Comparison of ENCODE assay signal across 25 cellular contexts in the genomic region with DNA sequence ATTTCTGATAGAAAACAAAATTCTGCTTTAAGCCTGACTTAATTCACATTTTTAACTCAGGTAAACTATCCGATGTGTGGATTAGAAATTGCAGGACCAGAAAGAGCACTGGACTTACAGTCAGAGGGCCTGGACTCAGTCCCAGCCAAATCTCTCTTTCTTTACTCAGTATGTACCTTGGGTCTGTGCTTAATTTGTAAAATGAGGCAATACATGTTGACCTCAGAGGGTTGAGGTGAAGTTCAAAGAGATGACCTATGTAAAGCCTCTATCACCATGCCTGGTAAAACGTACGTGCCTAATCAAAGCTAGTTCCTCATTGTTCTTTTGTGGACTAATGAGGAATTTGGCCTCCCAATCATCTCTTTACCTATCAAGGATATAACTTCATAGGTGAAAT. TPM values are rescaled to one million over a fixed set of nuclear protein-coding genes. Genes with fewer than 3 reads are reported as not detected.
DNase-seq lines count a peak whose midpoint lies in the region; ATAC-seq and TF ChIP-seq lines count a peak whose summit lies in the region.
"Had no signal": no experiment of that assay in that cellular context is flagged by ENCODE, and none has a peak within 500 bp of the region (broad histone marks: within the 10 kb centered on the region; RNA-seq: fewer than 3 reads in every experiment).

No MANE protein-coding gene starts in this region.

- H3K9me2 ChIP-seq in GM23338 (ENCODE audit: insufficient read depth), result no peaks in the 10 kb centered on the region

- H3K9me3 ChIP-seq in spleen, result no peaks in the 10 kb centered on the region
- H3K9me3 ChIP-seq: MG63, pancreas had no signal

- H3K4me1 ChIP-seq in GM23338 (ENCODE audit: insufficient read depth) (no peaks in the 10 kb centered on the region), spleen (peaks cover 2 to 85% (median 66%) of the 10 kb centered on the region in 6 donors)
- H3K4me1 ChIP-seq: pancreas had no signal

- ATAC-seq in GM23338 (no peak), HG02588 (IDR thresholded peaks at IDR 0.05; ENCODE audit: unreplicated experiment) (no peak)
- ATAC-seq: left ventricle myocardium superior, pancreas had no signal

- peak overlapping the region; percentile 95 for H3K27ac Mint-ChIP-seq in activated naive CD4-positive, alpha-beta T cell treated with anti-CD3 and anti-CD28 coated beads for 36 hours
- no peak overlapping the region for H3K27ac Mint-ChIP-seq in GM23338
- H3K27ac Mint-ChIP-seq in activated naive CD8-positive, alpha-beta T cell, result peak overlapping the region; percentile 55

- H3K27ac ChIP-seq in GM23338 (ENCODE audit: low read depth), result no peak overlapping the region
- H3K27ac ChIP-seq in spleen, result peak overlapping the region in 6 of 8 donors; percentile 45 to 93 (median 65)
- H3K27ac ChIP-seq in dorsolateral prefrontal cortex, result no peak overlapping the region
- H3K27ac ChIP-seq: pancreas, PC-9 had no signal

- no peaks in the 10 kb centered on the region for H3F3A ChIP-seq in GM23338 (replicated peaks; ENCODE audit: low read depth)

- TF ChIP-seq CTCF in GM23338 (conservative IDR thresholded peaks at IDR 0.05; ENCODE audit: low read depth in 2 of 2) (no peak), spleen (IDR thresholded peaks at IDR 0.05 in 8 of 11, conservative IDR thresholded peaks at IDR 0.05 in 3 of 11) (no peak), dorsolateral prefrontal cortex (IDR thresholded peaks at IDR 0.05 in 54 of 56, conservative IDR thresholded peaks at IDR 0.05 in 2 of 56; ENCODE audit: low read depth in 1 of 56, partially characterized antibody in 56 of 56) (no peak)

- no peak for TF ChIP-seq POLR2A in spleen (IDR thresholded peaks at IDR 0.05)

- no peak overlapping the region for H3K4me3 ChIP-seq in GM23338
- peak overlapping the region in 1 of 8 donors; percentile 19 for H3K4me3 ChIP-seq in spleen
- no peak overlapping the region for H3K4me3 ChIP-seq in dorsolateral prefrontal cortex
- H3K4me3 ChIP-seq: MG63, pancreas, PC-9 had no signal

- H3K36me3 ChIP-seq in GM23338 (ENCODE audit: insufficient read depth) (no peaks in the 10 kb centered on the region), spleen (no peaks in the 10 kb centered on the region)
- H3K36me3 ChIP-seq: MG63, pancreas had no signal

- H3K27me3 ChIP-seq in GM23338 (ENCODE audit: insufficient read depth), result no peaks in the 10 kb centered on the region
- H3K27me3 ChIP-seq in spleen (replicated peaks in 1 of 7), result no peaks in the 10 kb centered on the region
- no peaks in the 10 kb centered on the region for H3K27me3 ChIP-seq in dorsolateral prefrontal cortex
- H3K27me3 ChIP-seq: MG63, pancreas had no signal

- peaks cover 4% of the 10 kb centered on the region for H3K9me3 Mint-ChIP-seq in activated naive CD4-positive, alpha-beta T cell treated with anti-CD3 and anti-CD28 coated beads for 36 hours
- no peaks in the 10 kb centered on the region for H3K9me3 Mint-ChIP-seq in GM23338
- H3K9me3 Mint-ChIP-seq in activated naive CD8-positive, alpha-beta T cell (ENCODE audit: low read depth), result no peaks in the 10 kb centered on the region
- H3K9me3 Mint-ChIP-seq: CD4-positive, CD25-positive, alpha-beta regulatory T cell; nephron had no signal

- peaks cover 43% of the 10 kb centered on the region for H3K4me1 Mint-ChIP-seq in activated naive CD4-positive, alpha-beta T cell treated with anti-CD3 and anti-CD28 coated beads for 36 hours (ENCODE audit: low read depth)
- H3K4me1 Mint-ChIP-seq in GM23338, result peaks cover 3% of the 10 kb centered on the region; the same call in 1 of the 3 replicates
- H3K4me1 Mint-ChIP-seq in activated naive CD8-positive, alpha-beta T cell (ENCODE audit: low read depth), result peaks cover 37% of the 10 kb centered on the region

- WGBS in spleen, 5 donors, result 59 to 83% (median 79%) methylated on average over 3 of the region's 3 CpGs

- no peak for DNase-seq in activated naive CD4-positive, alpha-beta T cell treated with anti-CD3 and anti-CD28 coated beads for 36 hours
- DNase-seq in activated naive CD4-positive, alpha-beta T cell treated with anti-CD3 and anti-CD28 coated beads, Interleukin-2, amount 50 U/mL, for 16 hours, result no peak
- DNase-seq in GM23338 (ENCODE audit: low spot score) (no peak), spleen (no peak), T-helper 9 cell (no peak), dorsolateral prefrontal cortex (no peak)
- DNase-seq: activated CD4-positive, CD25-positive, alpha-beta regulatory T cell; activated effector memory CD4-positive, alpha-beta T cell treated with anti-CD3 and anti-CD28 coated beads, Interleukin-2, amount 50 U/mL, for 16 hours; central memory CD4-positive, alpha-beta T cell; dermis blood vessel endothelial cell; DMS 273 treated with DMSO at 0.1 percent for 48 hours; GOT3; left ventricle myocardium superior; MG63; NCI-H1436; pancreas; PC-9; SHP77; stimulated activated CD4-positive, alpha-beta T cell treated with anti-CD3 and anti-CD28 coated beads, Interleukin-12 subunit alpha, Interleukin-12 subunit beta, amount 100 ng/mL, for 4 hours; stimulated activated naive CD4-positive, alpha-beta T cell treated with Interleukin-2 at 50 U/mL for 16 hours had no signal

- H3K36me3 Mint-ChIP-seq in activated naive CD4-positive, alpha-beta T cell treated with anti-CD3 and anti-CD28 coated beads for 36 hours (ENCODE audit: low read depth), result peaks cover 16% of the 10 kb centered on the region
- H3K36me3 Mint-ChIP-seq in GM23338 (ENCODE audit: low read depth), result no peaks in the 10 kb centered on the region
- H3K36me3 Mint-ChIP-seq in activated naive CD8-positive, alpha-beta T cell, result peaks cover 13% of the 10 kb centered on the region
- H3K36me3 Mint-ChIP-seq: CD4-positive, CD25-positive, alpha-beta regulatory T cell had no signal

- H2AFZ ChIP-seq in GM23338, result peak overlapping the region; percentile 72; the same call in 1 of the 2 replicates
- H2AFZ ChIP-seq: PC-9 had no signal

- no peaks in the 10 kb centered on the region for H3K27me3 Mint-ChIP-seq in activated naive CD4-positive, alpha-beta T cell treated with anti-CD3 and anti-CD28 coated beads for 36 hours (ENCODE audit: low read depth)
- H3K27me3 Mint-ChIP-seq in GM23338 (ENCODE audit: insufficient read depth, low read depth, poor library complexity), result peaks cover under 1% of the 10 kb centered on the region
- no peaks in the 10 kb centered on the region for H3K27me3 Mint-ChIP-seq in activated naive CD8-positive, alpha-beta T cell
- H3K27me3 Mint-ChIP-seq: CD4-positive, CD25-positive, alpha-beta regulatory T cell had no signal

- no peaks in the 10 kb centered on the region for H4K20me1 ChIP-seq in GM23338 (replicated peaks; ENCODE audit: insufficient read depth)

- H3K4me3 Mint-ChIP-seq in activated naive CD4-positive, alpha-beta T cell treated with anti-CD3 and anti-CD28 coated beads for 36 hours, result peak overlapping the region; percentile 38
- no peak overlapping the region for H3K4me3 Mint-ChIP-seq in GM23338
- H3K4me3 Mint-ChIP-seq in activated naive CD8-positive, alpha-beta T cell, result peak overlapping the region; percentile 39
- H3K4me3 Mint-ChIP-seq: nephron had no signal

- no peaks in the 10 kb centered on the region for H3K79me2 ChIP-seq in GM23338 (replicated peaks; ENCODE audit: insufficient read depth)

- intact Hi-C loops in activated naive CD4-positive, alpha-beta T cell treated with anti-CD3 and anti-CD28 coated beads for 36 hours (cut with micrococcal nuclease), result loop anchor here (1.0 to 5.0 kb wide), 2 partner anchors 1029 to 1320 kb away; a partner anchor contains a TSS
- intact Hi-C loops in spleen (cut with DNase I; ENCODE audit: low total_unique reads), result no loop called here
- intact Hi-C loops in dorsolateral prefrontal cortex (cut with DNase I), result no loop called here

- H3K4me2 ChIP-seq in GM23338, result no peak overlapping the region
- H3K4me2 ChIP-seq: PC-9 had no signal

- CTCF ChIA-PET in activated naive CD4-positive, alpha-beta T cell treated with anti-CD3 and anti-CD28 coated beads for 36 hours (lab: Charles Lee), result interaction anchor here (1.0 kb wide), 1 partner anchor 20 kb away, joined by 4 read pairs; no protein-coding TSS in a partner anchor

TF ChIP-seq in GM23338, 12 proteins besides CTCF, POLR2A, EP300 and RAD21 (continues in another document):
- TF ChIP-seq EZH2phosphoT487 (IDR thresholded peaks at IDR 0.05; ENCODE audit: unreplicated experiment) (no peak), POLR2AphosphoS5 (IDR thresholded peaks at IDR 0.05; ENCODE audit: low read depth) (no peak), NANOG (IDR thresholded peaks at IDR 0.05; ENCODE audit: borderline replicate concordance) (no peak), ZNF331 (CRISPR knock-in tag; IDR thresholded peaks at IDR 0.05; ENCODE audit: low read depth) (no peak)

RNA-seq across cellular contexts. Expression of a gene that starts 1.9 kb away (rescaled TPM):
- 10 to 100 TPM; 79.1 to 88.7 TPM for total RNA-seq in activated naive CD4-positive, alpha-beta T cell treated with anti-CD3 and anti-CD28 coated beads for 36 hours
- not detected in 2 replicates for total RNA-seq in GM23338 (2014; rRNA removed; shearing (Covaris generic))
- polyA plus RNA-seq in GM23338 (2016; fragmentation: Nextera tagmentation; extraction: Ambion mirVana), result 0.28 TPM in 1 of 2 replicates, not detected in the other
- 100 to 1,000 TPM in 2 of 7 donors, 10 to 100 TPM in 5; 34.4 to 180 (median 69.7) TPM for total RNA-seq in spleen
- polyA plus RNA-seq in spleen, result 10 to 100 TPM; 47.2 to 55.5 (median 52.9) TPM
- 10 to 100 TPM in 4 of 120 experiments, 1 to 10 TPM in 69, under 1 TPM in 19, not detected in 28; 0.43 to 18.3 (median 1.9) TPM for total RNA-seq in dorsolateral prefrontal cortex
- total RNA-seq: astrocyte, dermis blood vessel endothelial cell, PC-9 had no signal

Comparison
In these comparisons a context has a peak if more than half of its experiments do, and no peak if none do; other contexts are left out.
1. H3K27ac ChIP-seq: peak in spleen (6 of 8); none in GM23338 (single experiment) and dorsolateral prefrontal cortex (0 of 59).